In genomic region chr2:53867169-53867568, GRCh38 we compare ENCODE assay signal across 2 cellular contexts.
TF ChIP-seq lines count a peak whose summit lies in the region.

No MANE protein-coding gene starts in this region.

TF ChIP-seq in liver, 16 proteins besides CTCF, POLR2A, EP300 and RAD21:
- TF ChIP-seq REST (IDR thresholded peaks at IDR 0.05) = no peak
- TF ChIP-seq ZBTB33 (IDR thresholded peaks at IDR 0.05) = no peak
- no peak for TF ChIP-seq TAF1 (conservative IDR thresholded peaks at IDR 0.05)
- TF ChIP-seq HNF4A (conservative IDR thresholded peaks at IDR 0.05) = peak; percentile 21 to 59
- no peak for TF ChIP-seq FOXA2 (IDR thresholded peaks at IDR 0.05)
- TF ChIP-seq SP1 (IDR thresholded peaks at IDR 0.05) = peak; percentile 36
- TF ChIP-seq HNF4G (IDR thresholded peaks at IDR 0.05) = no peak
- TF ChIP-seq FOXA1 (IDR thresholded peaks at IDR 0.05) = no peak
- TF ChIP-seq RXRA (IDR thresholded peaks at IDR 0.05) = peak; percentile 47 to 89
- TF ChIP-seq GABPA (IDR thresholded peaks at IDR 0.05 in 1 of 2, conservative IDR thresholded peaks at IDR 0.05 in 1 of 2) = no peak
TF ChIP-seq in liver: peak in this region for 3.

TF ChIP-seq in HepG2, 621 proteins besides CTCF, POLR2A, EP300 and RAD21:
- TF ChIP-seq SKI (IDR thresholded peaks at IDR 0.05; ENCODE audit: partially characterized antibody) (no peak), ZBTB1 (CRISPR knock-in tag; IDR thresholded peaks at IDR 0.05; ENCODE audit: borderline replicate concordance) (no peak), FOXO1 (CRISPR knock-in tag; IDR thresholded peaks at IDR 0.05) (no peak), NFE2L2 (IDR thresholded peaks at IDR 0.05; ENCODE audit: low read length) (no peak), ZFP82 (CRISPR knock-in tag; IDR thresholded peaks at IDR 0.05; ENCODE audit: borderline replicate concordance) (no peak), ZNF773 (CRISPR knock-in tag; IDR thresholded peaks at IDR 0.05; ENCODE audit: borderline replicate concordance) (no peak), MYPOP (CRISPR knock-in tag; IDR thresholded peaks at IDR 0.05) (no peak), ZNF484 (CRISPR knock-in tag; IDR thresholded peaks at IDR 0.05; ENCODE audit: borderline replicate concordance, low read depth) (no peak), NFKB2 (CRISPR knock-in tag; IDR thresholded peaks at IDR 0.05; ENCODE audit: borderline replicate concordance) (no peak), CCAR2 (optimal IDR thresholded peaks at IDR 0.05; ENCODE audit: low read depth, low read length) (no peak), SMC3 (IDR thresholded peaks at IDR 0.05; ENCODE audit: low read length) (no peak), CENPX (CRISPR knock-in tag; IDR thresholded peaks at IDR 0.05) (no peak), ZNF567 (CRISPR knock-in tag; IDR thresholded peaks at IDR 0.05; ENCODE audit: borderline replicate concordance) (no peak), HOXA7 (CRISPR knock-in tag; IDR thresholded peaks at IDR 0.05) (no peak), ZNF101 (CRISPR knock-in tag; IDR thresholded peaks at IDR 0.05; ENCODE audit: borderline replicate concordance, low read depth) (no peak), ZFY (CRISPR knock-in tag; IDR thresholded peaks at IDR 0.05) (no peak)
- TF ChIP-seq, protein P1, sequence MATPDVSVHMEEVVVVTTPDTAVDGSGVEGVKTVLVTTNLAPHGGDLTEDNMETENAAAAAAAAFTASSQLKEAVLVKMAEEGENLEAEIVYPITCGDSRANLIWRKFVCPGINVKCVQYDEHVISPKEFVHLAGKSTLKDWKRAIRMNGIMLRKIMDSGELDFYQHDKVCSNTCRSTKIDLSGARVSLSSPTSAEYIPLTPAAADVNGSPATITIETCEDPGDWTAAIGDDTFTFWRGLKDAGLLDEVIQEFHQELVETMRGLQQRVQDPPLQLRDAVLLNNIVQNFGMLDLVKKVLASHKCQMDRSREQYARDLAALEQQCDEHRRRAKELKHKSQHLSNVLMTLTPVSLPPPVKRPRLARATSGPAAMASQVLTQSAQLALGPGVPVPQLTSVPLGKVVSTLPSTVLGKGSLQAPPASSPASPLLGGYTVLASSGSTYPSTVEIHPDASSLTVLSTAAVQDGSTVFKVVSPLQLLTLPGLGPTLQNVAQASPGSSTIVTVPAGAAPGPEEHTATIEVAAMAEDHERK (CRISPR knock-in tag; IDR thresholded peaks at IDR 0.05; ENCODE audit: low read depth) = no peak
- TF ChIP-seq, protein P2, sequence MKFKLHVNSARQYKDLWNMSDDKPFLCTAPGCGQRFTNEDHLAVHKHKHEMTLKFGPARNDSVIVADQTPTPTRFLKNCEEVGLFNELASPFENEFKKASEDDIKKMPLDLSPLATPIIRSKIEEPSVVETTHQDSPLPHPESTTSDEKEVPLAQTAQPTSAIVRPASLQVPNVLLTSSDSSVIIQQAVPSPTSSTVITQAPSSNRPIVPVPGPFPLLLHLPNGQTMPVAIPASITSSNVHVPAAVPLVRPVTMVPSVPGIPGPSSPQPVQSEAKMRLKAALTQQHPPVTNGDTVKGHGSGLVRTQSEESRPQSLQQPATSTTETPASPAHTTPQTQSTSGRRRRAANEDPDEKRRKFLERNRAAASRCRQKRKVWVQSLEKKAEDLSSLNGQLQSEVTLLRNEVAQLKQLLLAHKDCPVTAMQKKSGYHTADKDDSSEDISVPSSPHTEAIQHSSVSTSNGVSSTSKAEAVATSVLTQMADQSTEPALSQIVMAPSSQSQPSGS (CRISPR knock-in tag; IDR thresholded peaks at IDR 0.05) = no peak
- TF ChIP-seq, protein P3, sequence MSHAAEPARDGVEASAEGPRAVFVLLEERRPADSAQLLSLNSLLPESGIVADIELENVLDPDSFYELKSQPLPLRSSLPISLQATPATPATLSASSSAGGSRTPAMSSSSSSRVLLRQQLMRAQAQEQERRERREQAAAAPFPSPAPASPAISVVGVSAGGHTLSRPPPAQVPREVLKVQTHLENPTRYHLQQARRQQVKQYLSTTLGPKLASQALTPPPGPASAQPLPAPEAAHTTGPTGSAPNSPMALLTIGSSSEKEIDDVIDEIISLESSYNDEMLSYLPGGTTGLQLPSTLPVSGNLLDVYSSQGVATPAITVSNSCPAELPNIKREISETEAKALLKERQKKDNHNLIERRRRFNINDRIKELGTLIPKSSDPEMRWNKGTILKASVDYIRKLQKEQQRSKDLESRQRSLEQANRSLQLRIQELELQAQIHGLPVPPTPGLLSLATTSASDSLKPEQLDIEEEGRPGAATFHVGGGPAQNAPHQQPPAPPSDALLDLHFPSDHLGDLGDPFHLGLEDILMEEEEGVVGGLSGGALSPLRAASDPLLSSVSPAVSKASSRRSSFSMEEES (CRISPR knock-in tag; IDR thresholded peaks at IDR 0.05) = no peak
